18 cellular contexts compared by ENCODE assay signal in the genomic region with DNA sequence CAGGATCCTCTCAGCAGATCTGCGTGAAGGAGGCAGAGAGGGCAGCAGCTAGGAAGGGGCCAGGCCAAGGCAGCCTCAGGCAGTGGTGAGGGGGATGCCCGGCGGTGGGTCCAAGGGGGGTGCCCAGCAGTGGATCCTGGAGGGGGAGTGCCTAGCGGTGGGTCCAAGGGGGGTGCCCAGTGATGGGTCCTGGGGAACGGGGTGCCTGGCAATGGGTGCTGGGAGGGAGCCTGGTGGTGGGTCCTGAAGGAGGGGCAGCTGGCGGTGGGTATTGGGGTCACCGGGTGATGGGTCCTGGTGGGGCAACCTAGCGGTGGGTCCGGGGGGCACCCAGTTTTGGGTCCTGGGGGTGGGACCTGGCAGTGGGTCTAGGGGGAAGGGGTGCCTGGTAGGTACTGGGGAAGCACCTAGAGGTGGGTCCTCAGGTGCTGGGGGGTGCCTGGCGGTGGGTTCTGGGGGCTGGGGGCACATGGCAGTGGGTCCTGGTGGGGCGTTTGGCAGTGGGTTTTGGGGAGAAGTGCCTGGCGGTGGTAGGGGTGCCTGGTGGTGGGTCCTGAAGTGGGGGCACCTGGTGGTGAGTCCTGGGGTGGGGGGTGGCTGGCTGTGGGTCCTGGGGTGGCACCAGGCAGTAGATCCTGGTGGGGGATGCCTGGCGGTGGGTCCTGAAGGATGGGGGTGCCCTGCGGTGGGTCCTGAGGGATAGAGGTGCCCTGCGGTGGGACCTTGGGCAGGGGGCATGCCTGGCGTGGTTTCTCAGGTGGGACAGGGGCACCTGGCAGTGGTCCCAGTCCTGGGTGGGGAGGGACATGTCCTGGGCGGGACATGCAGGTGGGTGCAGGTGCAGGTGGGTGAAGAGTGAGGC. TPM values are rescaled to one million over a fixed set of nuclear protein-coding genes. Genes with fewer than 3 reads are reported as not detected.
A peak's percentile ranks its signal among the peaks of the same experiment; 100 is the strongest.
DNase-seq lines count a peak whose midpoint lies in the region; ATAC-seq, FAIRE-seq and TF ChIP-seq lines count a peak whose summit lies in the region.
"Had no signal": no experiment of that assay in that cellular context is flagged by ENCODE, and none has a peak within 500 bp of the region (broad histone marks: within the 10 kb centered on the region; RNA-seq: fewer than 3 reads in every experiment).

No MANE protein-coding gene starts in this region.

- no peak overlapping the region for H3K4me3 Mint-ChIP-seq in activated CD4-positive, alpha-beta T cell treated with anti-CD3 and anti-CD28 coated beads, Interleukin-2, amount 10 ng/mL, durations not matched to agents 7 days and 5 days

- peaks cover 13% of the 10 kb centered on the region for H3K4me1 Mint-ChIP-seq in activated CD4-positive, alpha-beta T cell treated with anti-CD3 and anti-CD28 coated beads, Interleukin-2, amount 10 ng/mL, durations not matched to agents 7 days and 5 days

- in situ Hi-C loops in brain microvascular endothelial cell (cut with HindIII; ENCODE audit: low pct_ligation_motif_present, low sequenced_read_pairs): no loop called here

- no peaks in the 10 kb centered on the region for H3K9me2 ChIP-seq in MM.1S (replicated peaks; ENCODE audit: insufficient read depth, low read length)

- no peaks in the 10 kb centered on the region for H4K20me1 ChIP-seq in MM.1S (ENCODE audit: insufficient read depth, low read length)

- DNase-seq in activated CD4-positive, alpha-beta T cell treated with anti-CD3 and anti-CD28 coated beads, Interleukin-2, amount 10 ng/mL, durations not matched to agents 7 days and 5 days: no peak
- DNase-seq in activated CD4-positive, alpha-beta T cell treated with anti-CD3 and anti-CD28 coated beads, Interleukin-2, amount 50 U/mL, for 4 hours: no peak
- no peak for DNase-seq in MM.1S
- DNase-seq in kidney: peak; percentile 69
- peak; percentile 67 for DNase-seq in sigmoid colon
- DNase-seq in A172 (ENCODE audit: low spot score): no peak
- no peak for DNase-seq in brain microvascular endothelial cell
- DNase-seq: EL, H7, Karpas-422, NCI-H1417, NCI-H1930, NCI-H510A, NCI-H82 had no signal

- TF ChIP-seq EP300 in sigmoid colon (IDR thresholded peaks at IDR 0.05): no peak

- peak overlapping the region; percentile 25 for H3K27ac Mint-ChIP-seq in activated CD4-positive, alpha-beta T cell treated with anti-CD3 and anti-CD28 coated beads, Interleukin-2, amount 10 ng/mL, durations not matched to agents 7 days and 5 days

- H3K27me3 ChIP-seq in MM.1S (replicated peaks; ENCODE audit: insufficient read depth, low read length): no peaks in the 10 kb centered on the region
- peaks cover 0 to 14% (median 0%) of the 10 kb centered on the region in 3 donors for H3K27me3 ChIP-seq in sigmoid colon
- H3K27me3 ChIP-seq in brain microvascular endothelial cell (replicated peaks): peaks cover 18% of the 10 kb centered on the region
- H3K27me3 ChIP-seq: Peyer's patch had no signal

- no peak overlapping the region for H3K9ac ChIP-seq in MM.1S (ENCODE audit: low read length)
- no peak overlapping the region for H3K9ac ChIP-seq in kidney (ENCODE audit: low read length in 2 of 2)

- no peak overlapping the region for H2AFZ ChIP-seq in MM.1S (ENCODE audit: low read length)

- peaks cover 19% of the 10 kb centered on the region for H3F3A ChIP-seq in MM.1S (ENCODE audit: insufficient read depth, low read length)

- H3K4me3 ChIP-seq in MM.1S (ENCODE audit: low read length) (peak overlapping the region; percentile 66), kidney (ENCODE audit: low read length in 2 of 2) (no peak overlapping the region), sigmoid colon (no peak overlapping the region), brain microvascular endothelial cell (ENCODE audit: low read depth, low read length) (no peak overlapping the region)
- H3K4me3 ChIP-seq: Peyer's patch had no signal

- H3K9me3 ChIP-seq in MM.1S (replicated peaks; ENCODE audit: insufficient read depth, low read length): no peaks in the 10 kb centered on the region
- no peaks in the 10 kb centered on the region for H3K9me3 ChIP-seq in kidney (ENCODE audit: control insufficient read depth in 1 of 2, low read length in 2 of 2)
- no peaks in the 10 kb centered on the region for H3K9me3 ChIP-seq in sigmoid colon
- H3K9me3 ChIP-seq: Peyer's patch had no signal

- H3K36me3 ChIP-seq in MM.1S (replicated peaks; ENCODE audit: insufficient read depth, low read length) (no peaks in the 10 kb centered on the region; the same call in 1 of the 2 replicates), kidney (ENCODE audit: control insufficient read depth in 1 of 2, insufficient read depth in 2 of 2, low read length in 2 of 2) (no peaks in the 10 kb centered on the region), sigmoid colon (no peaks in the 10 kb centered on the region), brain microvascular endothelial cell (replicated peaks) (no peaks in the 10 kb centered on the region)
- H3K36me3 ChIP-seq: Peyer's patch had no signal

- 88% methylated on average over 17 of the region's 17 CpGs for WGBS in sigmoid colon, 2 donors

- TF ChIP-seq POLR2A in sigmoid colon (IDR thresholded peaks at IDR 0.05): no peak

- ATAC-seq in HG02852 (IDR thresholded peaks at IDR 0.05; ENCODE audit: unreplicated experiment): no peak

- H3K27me3 Mint-ChIP-seq in activated CD4-positive, alpha-beta T cell treated with anti-CD3 and anti-CD28 coated beads, Interleukin-2, amount 10 ng/mL, durations not matched to agents 7 days and 5 days: peaks cover 3% of the 10 kb centered on the region

- CTCF ChIA-PET in activated CD4-positive, alpha-beta T cell treated with anti-CD3 and anti-CD28 coated beads, Interleukin-2, amount 10 ng/mL, durations not matched to agents 7 days and 5 days (lab: Charles Lee): interaction anchor here (2.7 kb wide), 1 partner anchor 10 kb away, joined by 6 read pairs; no protein-coding TSS in a partner anchor

- peak overlapping the region; percentile 100 for H3K4me2 ChIP-seq in MM.1S (ENCODE audit: low read depth, low read length)

- POLR2A ChIA-PET in activated CD4-positive, alpha-beta T cell treated with anti-CD3 and anti-CD28 coated beads, Interleukin-2, amount 10 ng/mL, durations not matched to agents 7 days and 5 days (lab: Charles Lee): no interaction called here

- H3K27ac ChIP-seq in MM.1S (ENCODE audit: low read length): peak overlapping the region; percentile 13; the same call in 1 of the 2 replicates
- no peak overlapping the region for H3K27ac ChIP-seq in kidney (ENCODE audit: low read depth in 2 of 2, low read length in 2 of 2)
- H3K27ac ChIP-seq in sigmoid colon: no peak overlapping the region
- no peak overlapping the region for H3K27ac ChIP-seq in brain microvascular endothelial cell
- H3K27ac ChIP-seq: 22Rv1, C4-2B, Peyer's patch had no signal

- no peaks in the 10 kb centered on the region for H3K9me3 Mint-ChIP-seq in activated CD4-positive, alpha-beta T cell treated with anti-CD3 and anti-CD28 coated beads, Interleukin-2, amount 10 ng/mL, durations not matched to agents 7 days and 5 days

- intact Hi-C loops in kidney (cut with DNase I): no loop called here
- intact Hi-C loops in sigmoid colon (cut with DNase I): no loop called here

- no peaks in the 10 kb centered on the region for H3K36me3 Mint-ChIP-seq in activated CD4-positive, alpha-beta T cell treated with anti-CD3 and anti-CD28 coated beads, Interleukin-2, amount 10 ng/mL, durations not matched to agents 7 days and 5 days (ENCODE audit: low read depth)

- FAIRE-seq in kidney (lab: Jason Lieb, UNC): no peak

- H3K4me1 ChIP-seq in MM.1S (ENCODE audit: low read length) (peaks cover 38% of the 10 kb centered on the region), kidney (ENCODE audit: control insufficient read depth in 1 of 2, insufficient read depth in 1 of 2, low read depth in 1 of 2, low read length in 2 of 2) (peaks cover 3 to 12% of the 10 kb centered on the region in 2 donors), sigmoid colon (peaks cover 0 to 25% (median 21%) of the 10 kb centered on the region in 4 donors)

- TF ChIP-seq CTCF in MM.1S (IDR thresholded peaks at IDR 0.05; ENCODE audit: low read length): no peak
- no peak for TF ChIP-seq CTCF in kidney (IDR thresholded peaks at IDR 0.05; ENCODE audit: borderline replicate concordance, extremely low read depth, insufficient read depth)
- no peak for TF ChIP-seq CTCF in sigmoid colon (IDR thresholded peaks at IDR 0.05)
- no peak for TF ChIP-seq CTCF in brain microvascular endothelial cell (IDR thresholded peaks at IDR 0.05; ENCODE audit: low read depth, low read length, missing control alignments)

- H3K79me2 ChIP-seq in MM.1S (ENCODE audit: low read length): peaks cover 44% of the 10 kb centered on the region

RNA-seq across cellular contexts. Expression of gene LRRC14B, which starts 1.9 kb away (rescaled TPM):
- under 1 TPM in 1 of 2 experiments, not detected in 1; 0.17 TPM for total RNA-seq in activated CD4-positive, alpha-beta T cell treated with anti-CD3 and anti-CD28 coated beads, Interleukin-2, amount 10 ng/mL, durations not matched to agents 7 days and 5 days
- not detected for total RNA-seq in kidney
- polyA plus RNA-seq in kidney (ENCODE audit: insufficient read depth, low read depth, low replicate concordance): not detected
- under 1 TPM in 1 of 4 donors, not detected in 3; 0.66 TPM for total RNA-seq in sigmoid colon
- polyA plus RNA-seq in sigmoid colon: not detected
- not detected in 2 replicates for total RNA-seq in A172 (2014; rRNA removed; shearing (Covaris generic))
- total RNA-seq: H7, Peyer's patch had no signal

RNA-seq across cellular contexts. Expression of gene CCDC127, which starts 24.8 kb away (rescaled TPM):
- 1 to 10 TPM; 8.0 to 8.7 TPM for total RNA-seq in activated CD4-positive, alpha-beta T cell treated with anti-CD3 and anti-CD28 coated beads, Interleukin-2, amount 10 ng/mL, durations not matched to agents 7 days and 5 days
- 5.9 TPM for total RNA-seq in kidney
- polyA plus RNA-seq in kidney (ENCODE audit: insufficient read depth, low read depth, low replicate concordance): 3.2 TPM
- total RNA-seq in sigmoid colon: 1 to 10 TPM; 5.7 to 8.3 (median 7.1) TPM
- polyA plus RNA-seq in sigmoid colon: 1 to 10 TPM; 1.2 to 3.3 (median 1.2) TPM
- total RNA-seq in A172 (2014; rRNA removed; shearing (Covaris generic)): 6.2 and 6.3 TPM in 2 replicates

RNA-seq across cellular contexts. Expression of gene SDHA, which starts 24.9 kb away (rescaled TPM):
- 100 to 1,000 TPM; 130 to 150 TPM for total RNA-seq in activated CD4-positive, alpha-beta T cell treated with anti-CD3 and anti-CD28 coated beads, Interleukin-2, amount 10 ng/mL, durations not matched to agents 7 days and 5 days
- total RNA-seq in kidney (135 TPM), sigmoid colon (10 to 100 TPM; 72.7 to 87.0 (median 80.2) TPM)
- polyA plus RNA-seq in kidney (ENCODE audit: insufficient read depth, low read depth, low replicate concordance) (256 TPM), sigmoid colon (100 to 1,000 TPM; 184 to 290 (median 187) TPM)
- 89.1 and 106 TPM in 2 replicates for total RNA-seq in A172 (2014; rRNA removed; shearing (Covaris generic))

Comparison
In these comparisons a context has a peak if more than half of its experiments do, and no peak if none do; other contexts are left out.
1. DNase-seq: peak in kidney (single experiment) and sigmoid colon (single experiment); none in activated CD4-positive, alpha-beta T cell treated with anti-CD3 and anti-CD28 coated beads, Interleukin-2, amount 10 ng/mL, durations not matched to agents 7 days and 5 days (single experiment), activated CD4-positive, alpha-beta T cell treated with anti-CD3 and anti-CD28 coated beads, Interleukin-2, amount 50 U/mL, for 4 hours (0 of 2), MM.1S (single experiment), A172 (single experiment) and brain microvascular endothelial cell (single experiment).